In the genomic region with DNA sequence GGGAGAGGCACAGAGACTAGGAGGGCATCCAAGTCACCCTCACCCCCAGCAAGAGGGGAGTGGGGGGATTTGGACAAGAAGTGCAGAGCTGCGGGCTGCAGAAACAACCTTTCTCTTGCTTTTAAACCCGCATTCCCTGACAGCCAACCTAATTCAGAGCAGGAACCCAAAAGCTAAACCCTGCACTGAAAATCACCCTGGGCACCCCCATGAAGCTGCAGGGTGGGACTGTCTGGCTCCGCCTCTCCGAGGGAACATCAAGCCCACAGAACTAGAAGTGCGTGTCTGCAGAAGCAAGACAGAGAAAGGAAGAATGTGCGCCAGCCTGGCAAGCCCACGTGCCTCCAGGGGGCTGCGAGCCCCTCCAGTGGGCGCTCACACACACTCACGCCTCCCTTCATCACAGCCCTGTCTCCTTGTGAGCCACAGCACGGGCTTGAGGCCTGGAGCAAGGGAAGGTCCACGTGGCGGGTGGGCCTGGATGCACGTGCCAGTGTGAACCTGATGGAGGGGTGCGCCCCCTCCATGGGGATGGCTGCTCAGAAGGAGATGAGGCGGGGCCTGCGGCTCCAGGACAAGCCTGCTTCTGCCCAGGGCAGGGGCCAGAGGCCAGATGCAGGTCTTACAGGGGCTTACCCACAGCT, we compare ENCODE assay signal across 8 cellular contexts. TPM values are rescaled to one million over a fixed set of nuclear protein-coding genes. Genes with fewer than 3 reads are reported as not detected.
DNase-seq lines count a peak whose midpoint lies in the region; ATAC-seq, FAIRE-seq and TF ChIP-seq lines count a peak whose summit lies in the region.

No MANE protein-coding gene starts in this region.

- intact Hi-C loops in activated CD4-positive, alpha-beta T cell treated with anti-CD3 and anti-CD28 coated beads, Interleukin-2, amount 10 ng/mL, durations not matched to agents 24 days and 14 days (cut with micrococcal nuclease), result loop anchor here (1.0 to 5.0 kb wide), 6 partner anchors 14 to 210 kb away; a partner anchor contains a TSS
- intact Hi-C loops in heart right ventricle (cut with DNase I), result loop anchor here in 2 of 10 donors (2.0 to 5.0 kb wide), 2 partner anchors 13 to 80 kb away; no protein-coding TSS in a partner anchor

- peak overlapping the region; percentile 85 for H3K27ac Mint-ChIP-seq in activated CD4-positive, alpha-beta T cell treated with anti-CD3 and anti-CD28 coated beads, Interleukin-2, amount 10 ng/mL, durations not matched to agents 24 days and 14 days

- FAIRE-seq in small intestine (lab: Jason Lieb, UNC), result no peak

- no peaks in the 10 kb centered on the region for H3K27me3 Mint-ChIP-seq in activated CD4-positive, alpha-beta T cell treated with anti-CD3 and anti-CD28 coated beads, Interleukin-2, amount 10 ng/mL, durations not matched to agents 24 days and 14 days

- H3K4me3 ChIP-seq in heart right ventricle (peak overlapping the region in 8 of 10 donors; percentile 7 to 44 (median 36)), small intestine (ENCODE audit: low read depth in 1 of 2, low read length in 2 of 2) (no peak overlapping the region)

- H3K36me3 Mint-ChIP-seq in activated CD4-positive, alpha-beta T cell treated with anti-CD3 and anti-CD28 coated beads, Interleukin-2, amount 10 ng/mL, durations not matched to agents 24 days and 14 days (ENCODE audit: low read depth), result peaks cover 20% of the 10 kb centered on the region

- ATAC-seq in heart right ventricle, result peak in 3 of 8 donors; percentile 3 to 6 (median 5)
- ATAC-seq in HG03571 (IDR thresholded peaks at IDR 0.05; ENCODE audit: unreplicated experiment), result no peak

- H3K4me1 ChIP-seq in heart right ventricle, result peaks cover 78 to 91% (median 86%) of the 10 kb centered on the region in 9 donors
- H3K4me1 ChIP-seq in small intestine (ENCODE audit: control insufficient read depth in 2 of 2, insufficient read depth in 1 of 2, low read depth in 1 of 2, low read length in 1 of 2), result peaks cover 35 to 53% of the 10 kb centered on the region in 2 donors

- DNase-seq in activated CD4-positive, alpha-beta T cell treated with anti-CD3 and anti-CD28 coated beads, Interleukin-2, amount 10 ng/mL, durations not matched to agents 24 days and 14 days, result peak; percentile 79
- DNase-seq in activated CD4-positive, alpha-beta T cell treated with anti-CD3 and anti-CD28 coated beads, Interleukin-2, amount 50 U/mL, for 48 hours, result no peak
- peak; percentile 61 to 64 for DNase-seq in activated T-cell treated with anti-CD3 and anti-CD28 coated beads, Interleukin-2, amount 50 U/mL, for 48 hours
- DNase-seq in heart right ventricle (no peak), small intestine (no peak), NK-92 (lab: John Stamatoyannopoulos, UW; ENCODE audit: unreplicated experiment) (no peak), epidermal melanocyte (ENCODE audit: insufficient read length, low spot score) (no peak)

- no peaks in the 10 kb centered on the region for H3K9me3 ChIP-seq in heart right ventricle
- H3K9me3 ChIP-seq in small intestine (ENCODE audit: control insufficient read depth, low read depth), result no peaks in the 10 kb centered on the region

- H3K36me3 ChIP-seq in heart right ventricle (peaks cover 0 to 39% (median 28%) of the 10 kb centered on the region in 9 donors), small intestine (ENCODE audit: control insufficient read depth in 2 of 2, insufficient read depth in 2 of 2, low read length in 2 of 2) (peaks cover 13 to 17% of the 10 kb centered on the region in 2 donors)

- no peak for TF ChIP-seq CTCF in heart right ventricle (IDR thresholded peaks at IDR 0.05)

- H3K4me1 Mint-ChIP-seq in activated CD4-positive, alpha-beta T cell treated with anti-CD3 and anti-CD28 coated beads, Interleukin-2, amount 10 ng/mL, durations not matched to agents 24 days and 14 days, result peaks cover 73% of the 10 kb centered on the region

- peak overlapping the region; percentile 91 for H3K4me3 Mint-ChIP-seq in activated CD4-positive, alpha-beta T cell treated with anti-CD3 and anti-CD28 coated beads, Interleukin-2, amount 10 ng/mL, durations not matched to agents 24 days and 14 days

- 33 to 40% methylated on average over 17 of the region's 17 CpGs for WGBS in heart right ventricle, 2 donors
- WGBS in small intestine, 3 donors, result 41 to 58% (median 49%) methylated on average over 16 to 17 of the region's 17 CpGs

- H3K27me3 ChIP-seq in heart right ventricle (no peaks in the 10 kb centered on the region), small intestine (ENCODE audit: control insufficient read depth in 2 of 2, insufficient read depth in 2 of 2, low read length in 2 of 2) (no peaks in the 10 kb centered on the region)

- H3K9me3 Mint-ChIP-seq in activated CD4-positive, alpha-beta T cell treated with anti-CD3 and anti-CD28 coated beads, Interleukin-2, amount 10 ng/mL, durations not matched to agents 24 days and 14 days, result no peaks in the 10 kb centered on the region

- peak overlapping the region; percentile 26 to 89 (median 85) for H3K27ac ChIP-seq in heart right ventricle
- peak overlapping the region; percentile 85 to 100 for H3K27ac ChIP-seq in small intestine (ENCODE audit: low read depth in 1 of 2, low read length in 1 of 2)

RNA-seq across cellular contexts. Expression of a gene that starts 27.8 kb away (rescaled TPM):
- 29.7 and 30.4 TPM in 2 replicates for total RNA-seq in activated CD4-positive, alpha-beta T cell treated with anti-CD3 and anti-CD28 coated beads, Interleukin-2, amount 10 ng/mL, durations not matched to agents 24 days and 14 days
- 10 to 100 TPM; 13.9 to 30.8 (median 23.6) TPM for total RNA-seq in heart right ventricle
- polyA plus RNA-seq in heart right ventricle (10 to 100 TPM in 1 of 2 donors, 1 to 10 TPM in 1; 6.6 to 15.7 TPM), small intestine (10 to 100 TPM; 10.8 to 23.5 (median 17.0) TPM)

Comparison
In these comparisons a context has a peak if more than half of its experiments do, and no peak if none do; other contexts are left out.
1. DNase-seq: peak in activated CD4-positive, alpha-beta T cell treated with anti-CD3 and anti-CD28 coated beads, Interleukin-2, amount 10 ng/mL, durations not matched to agents 24 days and 14 days (single experiment) and activated T-cell treated with anti-CD3 and anti-CD28 coated beads, Interleukin-2, amount 50 U/mL, for 48 hours (2 of 2); none in activated CD4-positive, alpha-beta T cell treated with anti-CD3 and anti-CD28 coated beads, Interleukin-2, amount 50 U/mL, for 48 hours (0 of 2), heart right ventricle (0 of 2), small intestine (single experiment), NK-92 (single experiment) and epidermal melanocyte (single experiment).
2. H3K4me3 ChIP-seq: peak in heart right ventricle (8 of 10); none in small intestine (0 of 2).